21 cellular contexts compared by ENCODE assay signal in the genomic region with DNA sequence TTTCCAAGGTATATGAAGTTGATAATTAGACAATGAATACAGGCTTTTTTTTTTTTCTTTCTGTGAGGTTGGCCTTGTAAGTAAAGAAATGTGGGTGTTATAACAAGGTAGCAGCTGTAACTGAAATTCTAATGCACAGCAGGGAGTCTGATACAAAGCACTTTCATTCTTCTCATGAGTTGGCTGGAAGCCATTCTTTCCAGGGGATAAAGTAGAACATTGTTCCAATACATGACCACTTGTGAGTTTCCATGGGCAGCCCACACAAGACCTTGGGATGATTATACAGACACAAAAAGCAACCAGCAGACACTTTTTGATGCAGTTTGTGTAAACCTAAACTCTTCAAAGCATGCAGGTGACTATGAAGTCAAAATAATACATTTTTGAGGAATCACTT.
A peak's percentile ranks its signal among the peaks of the same experiment; 100 is the strongest.
DNase-seq lines count a peak whose midpoint lies in the region; ATAC-seq and TF ChIP-seq lines count a peak whose summit lies in the region.
"Had no signal": no experiment of that assay in that cellular context is flagged by ENCODE, and none has a peak within 500 bp of the region (broad histone marks: within the 10 kb centered on the region; RNA-seq: fewer than 3 reads in every experiment).

No MANE protein-coding gene starts in this region.

- ATAC-seq in HG02678 (IDR thresholded peaks at IDR 0.05; ENCODE audit: unreplicated experiment) = no peak
- ATAC-seq: natural killer cell treated with Interleukin-12 subunit alpha and Interleukin-12 subunit beta and Interleukin-15 and Interleukin-18, amount 100 ng/mL, for 72 hours; right lobe of liver had no signal

- DNase-seq in HAP-1 (ENCODE audit: low spot score in 2 of 2) (peak; percentile 26 to 27), NCI-H2227 treated with DMSO at 0.1 percent for 48 hours (lab: John Stamatoyannopoulos, UW) (peak; percentile 3), astrocyte of the cerebellum (ENCODE audit: low read depth) (peak; percentile 22), renal cortical epithelial cell (ENCODE audit: low read depth) (peak; percentile 18), NCI-H446 treated with DMSO at 0.1 percent for 48 hours (lab: John Stamatoyannopoulos, UW) (no peak), SIG-M5 (lab: John Stamatoyannopoulos, UW) (no peak)
- DNase-seq: activated CD4-positive, alpha-beta T cell treated with anti-CD3 and anti-CD28 coated beads, Interleukin-2, amount 10 ng/mL, durations not matched to agents 24 days and 14 days; activated naive CD4-positive, alpha-beta T cell treated with anti-CD3 and anti-CD28 coated beads for 36 hours; activated T-cell treated with anti-CD3 and anti-CD28 coated beads, Interleukin-2, amount 50 U/mL, for 48 hours; esophagus squamous epithelium; islet precursor cell; NCI-H1436; pancreas; right lobe of liver; stimulated activated CD4-positive, alpha-beta T cell treated with anti-CD3 and anti-CD28 coated beads, Interleukin-12 subunit alpha, Interleukin-12 subunit beta, amount 100 ng/mL, for 4 hours; stimulated activated CD4-positive, alpha-beta T cell treated with anti-CD3 and anti-CD28 coated beads, Interleukin-4, amount 100 ng/mL, for 4 hours; stimulated activated naive CD4-positive, alpha-beta T cell had no signal

- H3K9me3 ChIP-seq in HAP-1 = no peaks in the 10 kb centered on the region
- H3K9me3 ChIP-seq: esophagus squamous epithelium, pancreas, right lobe of liver, thoracic aorta had no signal

- H3K27me3 ChIP-seq in HAP-1 (ENCODE audit: low read depth) = no peaks in the 10 kb centered on the region
- H3K27me3 ChIP-seq: cardiac muscle cell, esophagus squamous epithelium, pancreas, right lobe of liver had no signal

- H3K36me3 ChIP-seq in HAP-1 (replicated peaks) = no peaks in the 10 kb centered on the region
- H3K36me3 ChIP-seq: cardiac muscle cell, esophagus squamous epithelium, pancreas, right lobe of liver, thoracic aorta had no signal

- peaks cover 3% of the 10 kb centered on the region for H3K4me1 ChIP-seq in HAP-1
- H3K4me1 ChIP-seq: esophagus squamous epithelium, pancreas had no signal

- H3K4me3 ChIP-seq in HAP-1 (no peak overlapping the region), astrocyte of the cerebellum (ENCODE audit: low read depth, low read length) (no peak overlapping the region)
- H3K4me3 ChIP-seq: cardiac muscle cell, esophagus squamous epithelium, pancreas, right lobe of liver, thoracic aorta had no signal

- TF ChIP-seq CTCF in astrocyte of the cerebellum (IDR thresholded peaks at IDR 0.05; ENCODE audit: low read depth, low read length, missing control alignments) = no peak

- in situ Hi-C loops in HAP-1 (cut with MboI; ENCODE audit: low sequenced_read_pairs) (no loop called here), astrocyte of the cerebellum (cut with HindIII; ENCODE audit: low sequenced_read_pairs) (no loop called here)

Comparison
In these comparisons a context has a peak if more than half of its experiments do, and no peak if none do; other contexts are left out.
1. DNase-seq: peak in HAP-1 (2 of 2), NCI-H2227 treated with DMSO at 0.1 percent for 48 hours (single experiment), astrocyte of the cerebellum (single experiment) and renal cortical epithelial cell (single experiment); none in NCI-H446 treated with DMSO at 0.1 percent for 48 hours (single experiment) and SIG-M5 (single experiment).